In the genomic region with DNA sequence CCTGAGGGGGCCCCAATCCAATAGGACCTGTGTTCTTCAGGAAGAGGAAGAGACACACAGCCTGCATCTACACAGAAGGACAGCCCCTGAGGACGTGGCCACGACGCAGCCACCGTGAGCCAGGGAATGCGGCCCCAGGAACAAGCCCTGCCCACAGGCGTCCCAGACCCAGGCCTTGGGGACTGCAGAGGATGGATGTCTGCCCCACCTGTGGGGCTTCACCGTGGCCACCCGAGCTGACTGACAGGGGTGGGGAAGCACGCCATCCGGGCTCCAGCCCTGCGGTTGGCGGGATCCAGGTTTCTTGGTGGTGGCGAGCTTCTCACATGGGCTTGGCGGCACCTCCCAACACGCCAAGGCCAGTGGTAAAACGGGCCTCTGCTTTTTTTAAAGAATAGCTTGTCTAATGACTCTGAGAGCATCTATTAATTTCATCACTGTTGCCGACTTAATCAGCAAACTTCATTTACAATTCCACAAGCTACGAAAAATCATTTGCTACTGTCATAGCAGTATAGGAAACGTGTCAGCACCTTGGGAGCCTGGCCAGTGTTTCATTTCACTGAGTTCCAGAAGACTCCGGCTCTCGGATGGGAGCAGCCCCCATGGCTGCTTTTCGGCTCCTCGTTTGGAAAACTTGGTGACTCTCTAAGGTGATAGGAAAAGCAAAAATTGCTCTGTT, we compare ENCODE assay signal across 29 cellular contexts.
"Had no signal": no experiment of that assay in that cellular context is flagged by ENCODE, and none has a peak within 500 bp of the region (broad histone marks: within the 10 kb centered on the region; RNA-seq: fewer than 3 reads in every experiment).

No MANE protein-coding gene starts in this region.

- H3K4me3 ChIP-seq: ascending aorta, breast epithelium, cardiac muscle cell, colonic mucosa, esophagus squamous epithelium, gastroesophageal sphincter had no signal

- H3K27me3 ChIP-seq: ascending aorta, breast epithelium, cardiac muscle cell, colonic mucosa, gastroesophageal sphincter had no signal

- H3K9me3 ChIP-seq: ascending aorta, breast epithelium, colonic mucosa, esophagus squamous epithelium, gastroesophageal sphincter had no signal

- H3K27ac ChIP-seq: ascending aorta, breast epithelium, cardiac muscle cell, colonic mucosa, epithelial cell of prostate, esophagus squamous epithelium, gastroesophageal sphincter had no signal

- FAIRE-seq: endometrium, endothelial cell of umbilical vein had no signal

- ATAC-seq: activated naive CD4-positive, alpha-beta T cell treated with anti-CD3 and anti-CD28 coated beads, Interleukin-2, amount 50 U/mL, for 72 hours; activated T-cell treated with anti-CD3 and anti-CD28 coated beads, Interleukin-2, amount 50 U/mL, for 72 hours; gastroesophageal sphincter had no signal

- H3K4me1 ChIP-seq: ascending aorta, breast epithelium, colonic mucosa had no signal

- H3K36me3 ChIP-seq: ascending aorta, breast epithelium, cardiac muscle cell, colonic mucosa, esophagus squamous epithelium, gastroesophageal sphincter had no signal

- DNase-seq: activated CD4-positive, alpha-beta memory T cell treated with anti-CD3 and anti-CD28 coated beads, Interleukin-2, amount 10 ng/mL, durations not matched to agents 7 days and 5 days; activated CD4-positive, alpha-beta T cell treated with anti-CD3 and anti-CD28 coated beads for 4 hours; activated CD4-positive, alpha-beta T cell treated with anti-CD3 and anti-CD28 coated beads, Interleukin-2, amount 10 ng/mL, durations not matched to agents 7 days and 5 days; activated CD4-positive, alpha-beta T cell treated with anti-CD3 and anti-CD28 coated beads, Interleukin-2, amount 50 U/mL, for 4 hours; activated CD4-positive, CD25-positive, alpha-beta regulatory T cell; activated CD4-positive, CD25-positive, alpha-beta regulatory T cell treated with anti-CD3 and anti-CD28 coated beads, Interleukin-2, amount 50 U/mL, for 72 hours; activated CD8-positive, alpha-beta memory T cell treated with anti-CD3 and anti-CD28 coated beads, Interleukin-2, amount 50 U/mL, for 48 hours; activated gamma-delta T cell; activated naive CD4-positive, alpha-beta T cell; activated naive CD4-positive, alpha-beta T cell treated with anti-CD3 and anti-CD28 coated beads, Interleukin-2, amount 10 ng/mL, durations not matched to agents 7 days and 5 days; activated naive CD8-positive, alpha-beta T cell treated with anti-CD3 and anti-CD28 coated beads, Interleukin-2, amount 10 ng/mL, durations not matched to agents 7 days and 5 days; activated T-cell treated with anti-CD3 and anti-CD28 coated beads for 4 hours; activated T-cell treated with anti-CD3 and anti-CD28 coated beads, Interleukin-2, amount 50 U/mL, for 24 hours; activated T-cell treated with anti-CD3 and anti-CD28 coated beads, Interleukin-2, amount 50 U/mL, for 72 hours; central memory CD4-positive, alpha-beta T cell; cerebellar nuclear complex; colonic mucosa; effector CD8-positive, alpha-beta T cell; esophagus squamous epithelium; foreskin melanocyte; T-helper 2 cell had no signal
